ENCODE assay signal across 10 cellular contexts in genomic region chr12:49962861-49963765, GRCh38. TPM values are rescaled to one million over a fixed set of nuclear protein-coding genes. Genes with fewer than 3 reads are reported as not detected.
DNase-seq lines count a peak whose midpoint lies in the region; ATAC-seq and TF ChIP-seq lines count a peak whose summit lies in the region.
"Had no signal": no experiment of that assay in that cellular context is flagged by ENCODE, and none has a peak within 500 bp of the region (broad histone marks: within the 10 kb centered on the region; RNA-seq: fewer than 3 reads in every experiment).

No MANE protein-coding gene starts in this region.

- H3K4me1 ChIP-seq in osteoblast (ENCODE audit: insufficient read depth, low read length) (peaks cover 9% of the 10 kb centered on the region), uterus (peaks cover 0 to 15% of the 10 kb centered on the region in 2 donors)

- TF ChIP-seq POLR2A in uterus (IDR thresholded peaks at IDR 0.05): no peak

- intact Hi-C loops in uterus (cut with DNase I; ENCODE audit: low total_unique reads): no loop called here

- H3K27ac ChIP-seq in osteoblast (ENCODE audit: low read depth, low read length): no peak overlapping the region
- H3K27ac ChIP-seq in uterus: no peak overlapping the region

- H3K27me3 ChIP-seq in osteoblast (ENCODE audit: insufficient read depth, low read length): peaks cover 67% of the 10 kb centered on the region
- peaks cover 8 to 11% of the 10 kb centered on the region in 2 donors for H3K27me3 ChIP-seq in uterus

- H2AFZ ChIP-seq in osteoblast (ENCODE audit: low read length): no peak overlapping the region

- peak; percentile 43 for DNase-seq in DMS53 treated with DMSO at 0.1 percent for 48 hours (lab: John Stamatoyannopoulos, UW; ENCODE audit: unreplicated experiment)
- peak; percentile 92 for DNase-seq in NCI-H226
- DNase-seq in epithelial cell of esophagus (ENCODE audit: low read depth): peak; percentile 90
- DNase-seq in osteoblast (ENCODE audit: insufficient read length, low spot score, missing footprints): peak; percentile 98
- no peak for DNase-seq in uterus
- no peak for DNase-seq in GM19240 (ENCODE audit: insufficient read length, low spot score)
- DNase-seq: MV-4-11 had no signal

- H3K9me3 ChIP-seq in osteoblast (ENCODE audit: low read depth, low read length): no peaks in the 10 kb centered on the region
- no peaks in the 10 kb centered on the region for H3K9me3 ChIP-seq in uterus

- no peak overlapping the region for H3K4me3 ChIP-seq in epithelial cell of esophagus (ENCODE audit: low read length)
- no peak overlapping the region for H3K4me3 ChIP-seq in osteoblast (ENCODE audit: insufficient read depth, low read length)
- no peak overlapping the region for H3K4me3 ChIP-seq in uterus

- no peaks in the 10 kb centered on the region for H4K20me1 ChIP-seq in osteoblast (ENCODE audit: insufficient read depth, low read length)

- H3K36me3 ChIP-seq in osteoblast (ENCODE audit: insufficient read depth, low read length) (no peaks in the 10 kb centered on the region), uterus (no peaks in the 10 kb centered on the region)

- TF ChIP-seq CTCF in epithelial cell of esophagus (IDR thresholded peaks at IDR 0.05; ENCODE audit: insufficient read depth, low read depth, low read length, missing control alignments) (no peak), osteoblast (IDR thresholded peaks at IDR 0.05; ENCODE audit: extremely low read depth, low read depth, low read length) (no peak), uterus (IDR thresholded peaks at IDR 0.05) (no peak)

- no peak for ATAC-seq in activated CD4-positive, CD25-positive, alpha-beta regulatory T cell treated with anti-CD3 and anti-CD28 coated beads, Interleukin-2, amount 50 U/mL, for 24 hours
- no peak for ATAC-seq in HG03457 (IDR thresholded peaks at IDR 0.05; ENCODE audit: unreplicated experiment)
- ATAC-seq: WTC11 had no signal

- no peak overlapping the region for H3K4me2 ChIP-seq in osteoblast (ENCODE audit: insufficient read depth, low read length)

- H3K79me2 ChIP-seq in osteoblast (ENCODE audit: insufficient read depth, low read length): no peaks in the 10 kb centered on the region

RNA-seq across cellular contexts. Expression of gene AQP5, which starts 1.4 kb away (rescaled TPM):
- total RNA-seq in osteoblast (not detected in 2 replicates), uterus (1 to 10 TPM in 1 of 4 donors, not detected in 3; 2.3 TPM)

RNA-seq across cellular contexts. Expression of gene AQP6, which starts 9.6 kb away (rescaled TPM):
- not detected in 2 replicates for total RNA-seq in osteoblast
- total RNA-seq in uterus: under 1 TPM in 1 of 4 donors, not detected in 3; 0.35 TPM

RNA-seq across cellular contexts. Expression of gene AQP2, which starts 12.6 kb away (rescaled TPM):
- total RNA-seq in osteoblast (not detected in 2 replicates), uterus (not detected)
- total RNA-seq: WTC11 had no signal

RNA-seq across cellular contexts. Expression of gene FAIM2, which starts 59.4 kb away (rescaled TPM):
- total RNA-seq in osteoblast: 0.88 and 1.4 TPM in 2 replicates
- 10 to 100 TPM in 1 of 4 donors, 1 to 10 TPM in 3; 1.0 to 11.9 (median 5.5) TPM for total RNA-seq in uterus

Comparison
In these comparisons a context has a peak if more than half of its experiments do, and no peak if none do; other contexts are left out.
1. DNase-seq: peak in DMS53 treated with DMSO at 0.1 percent for 48 hours (single experiment), NCI-H226 (single experiment), epithelial cell of esophagus (single experiment) and osteoblast (single experiment); none in uterus (0 of 2) and GM19240 (single experiment).